In the genomic region with DNA sequence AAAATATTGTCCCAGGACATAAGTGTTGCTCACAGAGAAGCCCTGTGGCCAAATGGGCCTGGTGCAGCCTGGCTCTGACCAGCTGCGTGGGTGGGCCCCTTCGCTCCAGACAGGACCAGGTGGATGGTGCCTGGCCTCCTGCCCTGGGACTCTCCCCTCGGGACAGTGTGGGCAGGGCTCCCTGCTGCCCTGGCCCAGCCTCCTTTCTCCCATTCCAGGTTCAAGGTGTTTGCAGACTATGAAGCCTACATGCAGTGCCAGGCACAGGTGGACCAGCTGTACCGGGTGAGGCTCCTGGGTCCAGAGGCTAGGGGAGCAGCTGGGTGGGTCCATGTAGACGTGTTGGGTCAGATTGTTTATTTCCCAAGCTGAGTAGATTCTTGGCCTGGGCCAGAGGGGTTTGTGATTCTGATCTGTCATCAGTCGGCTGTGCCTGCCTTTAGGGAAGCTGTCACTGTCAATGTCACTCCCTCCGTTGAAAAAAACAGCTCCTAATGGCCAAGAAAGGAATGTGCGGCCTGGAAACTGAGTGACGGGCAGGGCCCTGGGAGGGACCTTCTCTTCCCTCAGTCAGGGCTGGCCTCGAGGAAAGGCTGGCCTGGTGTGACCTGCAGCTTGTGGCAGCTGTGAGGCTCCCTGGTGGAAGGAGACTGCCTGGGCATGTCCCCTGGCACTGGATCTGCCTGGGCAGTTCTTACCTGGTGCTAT, we compare ENCODE assay signal across 10 cellular contexts. TPM values are rescaled to one million over a fixed set of nuclear protein-coding genes. Genes with fewer than 3 reads are reported as not detected.
DNase-seq lines count a peak whose midpoint lies in the region; ATAC-seq and TF ChIP-seq lines count a peak whose summit lies in the region.
"Had no signal": no experiment of that assay in that cellular context is flagged by ENCODE, and none has a peak within 500 bp of the region (broad histone marks: within the 10 kb centered on the region; RNA-seq: fewer than 3 reads in every experiment).

No MANE protein-coding gene starts in this region.

- H3K27ac ChIP-seq in CD4-positive, alpha-beta T cell (ENCODE audit: low read depth, low read length) = no peak overlapping the region
- H3K27ac ChIP-seq in SK-N-MC = peak overlapping the region; percentile 76
- H3K27ac ChIP-seq in heart left ventricle = peak overlapping the region; percentile 11 to 85 (median 76)

- peak overlapping the region; percentile 42 for H3K27ac Mint-ChIP-seq in CD4-positive, alpha-beta T cell
- no peak overlapping the region for H3K27ac Mint-ChIP-seq in activated naive CD8-positive, alpha-beta T cell treated with anti-CD3 and anti-CD28 coated beads for 36 hours

- no peak for DNase-seq in CD4-positive, alpha-beta T cell
- no peak for DNase-seq in SK-N-MC (ENCODE audit: low read depth, low spot score)
- peak in 4 of 5 donors; percentile 67 to 87 (median 78) for DNase-seq in heart left ventricle
- no peak for DNase-seq in retinal pigment epithelial cell (ENCODE audit: low read depth)
- no peak for DNase-seq in occipital lobe (lab: John Stamatoyannopoulos, UW)
- DNase-seq in NCI-H526 treated with DMSO at 0.1 percent for 48 hours (lab: John Stamatoyannopoulos, UW) = no peak
- no peak for DNase-seq in activated naive CD8-positive, alpha-beta T cell treated with anti-CD3 and anti-CD28 coated beads for 36 hours
- no peak for DNase-seq in SKM-1 (lab: John Stamatoyannopoulos, UW; ENCODE audit: unreplicated experiment)
- DNase-seq: hippocampal formation, NCI-H187 treated with DMSO at 0.1 percent for 48 hours had no signal

- no peaks in the 10 kb centered on the region for H3K4me1 Mint-ChIP-seq in CD4-positive, alpha-beta T cell (ENCODE audit: low read depth)
- peaks cover 4% of the 10 kb centered on the region for H3K4me1 Mint-ChIP-seq in activated naive CD8-positive, alpha-beta T cell treated with anti-CD3 and anti-CD28 coated beads for 36 hours

- no peaks in the 10 kb centered on the region for H3K9me3 ChIP-seq in CD4-positive, alpha-beta T cell (ENCODE audit: control insufficient read depth, low read length)
- H3K9me3 ChIP-seq in SK-N-MC (ENCODE audit: low read depth, low read length) = no peaks in the 10 kb centered on the region
- H3K9me3 ChIP-seq in heart left ventricle = no peaks in the 10 kb centered on the region

- H3K27me3 Mint-ChIP-seq in CD4-positive, alpha-beta T cell = no peaks in the 10 kb centered on the region
- no peaks in the 10 kb centered on the region for H3K27me3 Mint-ChIP-seq in activated naive CD8-positive, alpha-beta T cell treated with anti-CD3 and anti-CD28 coated beads for 36 hours

- H3K4me3 Mint-ChIP-seq in CD4-positive, alpha-beta T cell = no peak overlapping the region
- no peak overlapping the region for H3K4me3 Mint-ChIP-seq in activated naive CD8-positive, alpha-beta T cell treated with anti-CD3 and anti-CD28 coated beads for 36 hours

- H3K36me3 ChIP-seq in SK-N-MC (ENCODE audit: insufficient read depth, low read length) (no peaks in the 10 kb centered on the region; the same call in 1 of the 2 replicates), heart left ventricle (peaks cover 0 to 72% (median 52%) of the 10 kb centered on the region in 9 donors)

- TF ChIP-seq POLR2A in heart left ventricle (IDR thresholded peaks at IDR 0.05) = no peak

- peaks cover 27% of the 10 kb centered on the region for H3K36me3 Mint-ChIP-seq in CD4-positive, alpha-beta T cell (ENCODE audit: low read depth)
- no peaks in the 10 kb centered on the region for H3K36me3 Mint-ChIP-seq in activated naive CD8-positive, alpha-beta T cell treated with anti-CD3 and anti-CD28 coated beads for 36 hours

- no peak overlapping the region for H3K9ac ChIP-seq in SK-N-MC (ENCODE audit: insufficient read length)

- no peaks in the 10 kb centered on the region for H3K27me3 ChIP-seq in CD4-positive, alpha-beta T cell (ENCODE audit: control insufficient read depth, insufficient read depth, low read length)
- H3K27me3 ChIP-seq in heart left ventricle = no peaks in the 10 kb centered on the region

- POLR2A ChIA-PET in CD4-positive, alpha-beta T cell (lab: Charles Lee) = no interaction called here

- ATAC-seq in CD4-positive, alpha-beta T cell (ENCODE audit: poor library complexity) = no peak
- ATAC-seq in heart left ventricle = peak; percentile 60 to 76 (median 73)

- H3K4me3 ChIP-seq in SK-N-MC (no peak overlapping the region), heart left ventricle (no peak overlapping the region), retinal pigment epithelial cell (ENCODE audit: low read length) (no peak overlapping the region)

- no peak for TF ChIP-seq CTCF in CD4-positive, alpha-beta T cell (IDR thresholded peaks at IDR 0.05)
- peak in 2 of 12 donors; percentile 17 to 24 for TF ChIP-seq CTCF in heart left ventricle (IDR thresholded peaks at IDR 0.05)
- TF ChIP-seq CTCF in retinal pigment epithelial cell (conservative IDR thresholded peaks at IDR 0.05; ENCODE audit: low read depth, low read length) = peak; percentile 1

- CTCF ChIA-PET in CD4-positive, alpha-beta T cell (lab: Charles Lee) = interaction anchor here (0.8 to 2.5 kb wide), 3 partner anchors 98 to 104 kb away, joined by 3 to 15 read pairs (median 4); no protein-coding TSS in a partner anchor

- intact Hi-C loops in CD4-positive, alpha-beta T cell (cut with DNase I, micrococcal nuclease) = loop anchor here in 1 of 2 experiments (10.0 kb wide), 2 partner anchors 101 to 301 kb away; a partner anchor contains a TSS
- intact Hi-C loops in heart left ventricle (cut with DNase I) = loop anchor here in 8 of 10 donors (5.0 to 10.0 kb wide), 5 partner anchors 99 to 301 kb away; a partner anchor contains a TSS

- H3K9me3 Mint-ChIP-seq in CD4-positive, alpha-beta T cell = no peaks in the 10 kb centered on the region
- H3K9me3 Mint-ChIP-seq in activated naive CD8-positive, alpha-beta T cell treated with anti-CD3 and anti-CD28 coated beads for 36 hours = no peaks in the 10 kb centered on the region

- peaks cover 9 to 68% (median 37%) of the 10 kb centered on the region in 12 donors for H3K4me1 ChIP-seq in heart left ventricle

- 33 to 38% (median 36%) methylated on average over 5 to 10 of the region's 10 CpGs for whole genome bisulfite sequencing in heart left ventricle, 4 donors

RNA-seq across cellular contexts. Expression of a gene that starts 47.7 kb away (rescaled TPM):
- 10 to 100 TPM; 26.3 to 27.5 TPM for total RNA-seq in CD4-positive, alpha-beta T cell
- 100 to 1,000 TPM; 172 to 450 (median 233) TPM for total RNA-seq in heart left ventricle
- 100 to 1,000 TPM; 144 to 227 TPM for polyA plus RNA-seq in heart left ventricle
- total RNA-seq in occipital lobe = 72.1 TPM
- total RNA-seq in activated naive CD8-positive, alpha-beta T cell treated with anti-CD3 and anti-CD28 coated beads for 36 hours = 10 to 100 TPM; 30.3 to 31.0 TPM

Comparison
In these comparisons a context has a peak if more than half of its experiments do, and no peak if none do; other contexts are left out.
1. DNase-seq: peak in heart left ventricle (4 of 5); none in CD4-positive, alpha-beta T cell (0 of 10), SK-N-MC (single experiment), retinal pigment epithelial cell (single experiment), occipital lobe (single experiment), NCI-H526 treated with DMSO at 0.1 percent for 48 hours (single experiment), activated naive CD8-positive, alpha-beta T cell treated with anti-CD3 and anti-CD28 coated beads for 36 hours (single experiment) and SKM-1 (single experiment).